32 cellular contexts compared by ENCODE assay signal in genomic region chr16:84282533-84282932, GRCh38. TPM values are rescaled to one million over a fixed set of nuclear protein-coding genes. Genes with fewer than 3 reads are reported as not detected.
"Had no signal": no experiment of that assay in that cellular context is flagged by ENCODE, and none has a peak within 500 bp of the region (broad histone marks: within the 10 kb centered on the region; RNA-seq: fewer than 3 reads in every experiment).

No MANE protein-coding gene starts in this region.

- H3K27ac ChIP-seq: hepatocyte, pancreas, sigmoid colon, suprapubic skin, thoracic aorta, tibial artery, vagina had no signal

- H2AFZ ChIP-seq: hepatocyte had no signal

- H3K79me2 ChIP-seq: hepatocyte had no signal

- H3K4me3 ChIP-seq: heart right ventricle, hepatocyte, lung, pancreas, prostate gland, sigmoid colon, spleen, suprapubic skin, thoracic aorta, tibial artery, vagina had no signal

- H3K36me3 ChIP-seq: heart right ventricle, pancreas, prostate gland, sigmoid colon, spleen, suprapubic skin, thoracic aorta, tibial artery, vagina had no signal

- H3K4me2 ChIP-seq: hepatocyte had no signal

- FAIRE-seq: pancreas, small intestine had no signal

- H3K9me3 ChIP-seq: heart right ventricle, pancreas, prostate gland, sigmoid colon, spleen, suprapubic skin, thoracic aorta, tibial artery, vagina had no signal

- H3K4me1 ChIP-seq: pancreas, prostate gland had no signal

- H3K27me3 ChIP-seq: heart right ventricle, hepatocyte, pancreas, sigmoid colon, suprapubic skin, tibial artery, vagina had no signal

- ATAC-seq: left lobe of liver; natural killer cell; pancreas; right cardiac atrium; stimulated activated effector memory CD8-positive, alpha-beta T cell treated with anti-CD3 and anti-CD28 coated beads, Interleukin-12 subunit alpha, Interleukin-12 subunit beta, amount 100 ng/mL, for 72 hours had no signal

- DNase-seq: islet precursor cell; kidney glomerular epithelial cell; left cardiac atrium; mesendoderm; naive B cell; natural killer cell; nephron progenitor cell; nucleus accumbens; pancreas; retina; sigmoid colon; small intestine; spleen; stimulated activated CD4-positive, alpha-beta T cell treated with anti-CD3 and anti-CD28 coated beads, Interleukin-4, amount 100 ng/mL, for 24 hours; stimulated activated naive CD4-positive, alpha-beta T cell; tibial artery had no signal

RNA-seq across cellular contexts. Expression of gene WFDC1, which starts 12.1 kb away (rescaled TPM):
- total RNA-seq: natural killer cell, osteoblast had no signal

RNA-seq across cellular contexts. Expression of gene KCNG4, which starts 42.7 kb away (rescaled TPM):
- total RNA-seq: heart right ventricle, hepatocyte, left cardiac atrium, left lobe of liver, lower leg skin, lung, mesothelial cell of epicardium, mononuclear cell, natural killer cell, osteoblast, pancreas, prostate gland, right cardiac atrium, sigmoid colon, spleen, subcutaneous adipose tissue, suprapubic skin, thoracic aorta, urinary bladder, vagina had no signal
- polyA plus RNA-seq: heart right ventricle, hepatocyte, lung, right cardiac atrium, sigmoid colon, small intestine, spleen, urinary bladder had no signal
